Comparison of ENCODE assay signal across 25 cellular contexts in genomic region chr5:154412925-154413324, GRCh38.
"Had no signal": no experiment of that assay in that cellular context is flagged by ENCODE, and none has a peak within 500 bp of the region (broad histone marks: within the 10 kb centered on the region; RNA-seq: fewer than 3 reads in every experiment).

No MANE protein-coding gene starts in this region.

- H3K36me3 ChIP-seq: breast epithelium had no signal

- H3K27ac Mint-ChIP-seq: activated CD4-positive, alpha-beta T cell treated with anti-CD3 and anti-CD28 coated beads for 36 hours; activated CD4-positive, alpha-beta T cell treated with anti-CD3 and anti-CD28 coated beads, Interleukin-2, amount 10 ng/mL, durations not matched to agents 24 days and 14 days; activated CD8-positive, alpha-beta T cell treated with anti-CD3 and anti-CD28 coated beads for 36 hours; activated naive CD4-positive, alpha-beta T cell treated with anti-CD3 and anti-CD28 coated beads, Interleukin-2, amount 10 ng/mL, durations not matched to agents 7 days and 5 days; activated naive CD8-positive, alpha-beta T cell treated with anti-CD3 and anti-CD28 coated beads, Interleukin-2, amount 10 ng/mL, durations not matched to agents 7 days and 5 days; activated T-helper 1 cell treated with anti-CD3 and anti-CD28 coated beads, Interleukin-12 subunit alpha, Interleukin-12 subunit beta, Interleukin-2, Interleukin-4 antibody, amounts not matched to agents 30 ng/mL and 10 ng/mL and 1 ng/mL, durations not matched to agents 14 hours and 24 hours and 36 hours; brain; dendritic cell treated with granulocyte-macrophage colony-stimulating factor and Interleukin-4, amounts not matched to agents 40 ng/mL and 50 ng/mL, for 4 days had no signal

- DNase-seq: activated CD4-positive, alpha-beta T cell treated with anti-CD3 and anti-CD28 coated beads for 36 hours; activated CD4-positive, alpha-beta T cell treated with anti-CD3 and anti-CD28 coated beads, Interleukin-2, amount 10 ng/mL, durations not matched to agents 24 days and 14 days; activated CD4-positive, alpha-beta T cell treated with anti-CD3 and anti-CD28 coated beads, Interleukin-2, amount 50 U/mL, for 48 hours; activated CD4-positive, CD25-positive, alpha-beta regulatory T cell; activated CD4-positive, CD25-positive, alpha-beta regulatory T cell treated with anti-CD3 and anti-CD28 coated beads, Interleukin-2, amount 50 U/mL, for 72 hours; activated CD8-positive, alpha-beta T cell treated with anti-CD3 and anti-CD28 coated beads for 36 hours; activated gamma-delta T cell; activated naive CD4-positive, alpha-beta T cell; activated naive CD4-positive, alpha-beta T cell treated with anti-CD3 and anti-CD28 coated beads, Interleukin-2, amount 10 ng/mL, durations not matched to agents 7 days and 5 days; activated naive CD8-positive, alpha-beta T cell treated with anti-CD3 and anti-CD28 coated beads, Interleukin-2, amount 10 ng/mL, durations not matched to agents 7 days and 5 days; activated T-cell treated with anti-CD3 and anti-CD28 coated beads, Interleukin-2, amount 50 U/mL, for 1 hour; dorsolateral prefrontal cortex; effector memory CD4-positive, alpha-beta T cell; erythroblast; esophagus squamous epithelium; T-helper 2 cell had no signal

- H3K4me1 Mint-ChIP-seq: activated CD4-positive, alpha-beta T cell treated with anti-CD3 and anti-CD28 coated beads for 36 hours; activated CD4-positive, alpha-beta T cell treated with anti-CD3 and anti-CD28 coated beads, Interleukin-2, amount 10 ng/mL, durations not matched to agents 24 days and 14 days; central memory CD8-positive, alpha-beta T cell had no signal

- ATAC-seq: activated CD4-positive, alpha-beta T cell treated with anti-CD3 and anti-CD28 coated beads for 36 hours; activated CD8-positive, alpha-beta T cell treated with anti-CD3 and anti-CD28 coated beads for 36 hours; activated naive CD4-positive, alpha-beta T cell treated with anti-CD3 and anti-CD28 coated beads, Interleukin-2, amount 50 U/mL, for 72 hours had no signal

- H3K4me3 ChIP-seq: ascending aorta, breast epithelium, coronary artery, dorsolateral prefrontal cortex, esophagus squamous epithelium had no signal

- FAIRE-seq: frontal cortex had no signal

- H3K27me3 ChIP-seq: ascending aorta, breast epithelium, dorsolateral prefrontal cortex, esophagus squamous epithelium had no signal

- H3K9me3 Mint-ChIP-seq: activated CD4-positive, alpha-beta T cell treated with anti-CD3 and anti-CD28 coated beads, Interleukin-2, amount 10 ng/mL, durations not matched to agents 24 days and 14 days; activated CD8-positive, alpha-beta T cell treated with anti-CD3 and anti-CD28 coated beads for 36 hours; activated naive CD4-positive, alpha-beta T cell treated with anti-CD3 and anti-CD28 coated beads, Interleukin-2, amount 10 ng/mL, durations not matched to agents 7 days and 5 days; activated naive CD4-positive, alpha-beta T cell treated with anti-CD3 and anti-CD28 coated beads, Interleukin-2, amount 50 U/mL, for 72 hours; activated naive CD8-positive, alpha-beta T cell treated with anti-CD3 and anti-CD28 coated beads, Interleukin-2, amount 10 ng/mL, durations not matched to agents 7 days and 5 days; activated T-helper 1 cell treated with anti-CD3 and anti-CD28 coated beads, Interleukin-12 subunit alpha, Interleukin-12 subunit beta, Interleukin-2, Interleukin-4 antibody, amounts not matched to agents 30 ng/mL and 10 ng/mL and 1 ng/mL, durations not matched to agents 14 hours and 24 hours and 36 hours; brain; central memory CD8-positive, alpha-beta T cell; dendritic cell treated with granulocyte-macrophage colony-stimulating factor and Interleukin-4, amounts not matched to agents 40 ng/mL and 50 ng/mL, for 4 days had no signal

- H3K27me3 Mint-ChIP-seq: activated CD4-positive, alpha-beta T cell treated with anti-CD3 and anti-CD28 coated beads for 36 hours; activated CD4-positive, alpha-beta T cell treated with anti-CD3 and anti-CD28 coated beads, Interleukin-2, amount 10 ng/mL, durations not matched to agents 24 days and 14 days; activated CD8-positive, alpha-beta T cell treated with anti-CD3 and anti-CD28 coated beads for 36 hours; activated naive CD4-positive, alpha-beta T cell treated with anti-CD3 and anti-CD28 coated beads, Interleukin-2, amount 10 ng/mL, durations not matched to agents 7 days and 5 days; activated naive CD8-positive, alpha-beta T cell treated with anti-CD3 and anti-CD28 coated beads, Interleukin-2, amount 10 ng/mL, durations not matched to agents 7 days and 5 days; brain; central memory CD8-positive, alpha-beta T cell; dendritic cell treated with granulocyte-macrophage colony-stimulating factor and Interleukin-4, amounts not matched to agents 40 ng/mL and 50 ng/mL, for 4 days had no signal

- H3K4me3 Mint-ChIP-seq: activated CD4-positive, alpha-beta T cell treated with anti-CD3 and anti-CD28 coated beads for 36 hours; activated CD4-positive, alpha-beta T cell treated with anti-CD3 and anti-CD28 coated beads, Interleukin-2, amount 10 ng/mL, durations not matched to agents 24 days and 14 days; activated CD8-positive, alpha-beta T cell treated with anti-CD3 and anti-CD28 coated beads for 36 hours; activated naive CD4-positive, alpha-beta T cell treated with anti-CD3 and anti-CD28 coated beads, Interleukin-2, amount 10 ng/mL, durations not matched to agents 7 days and 5 days; activated naive CD8-positive, alpha-beta T cell treated with anti-CD3 and anti-CD28 coated beads, Interleukin-2, amount 10 ng/mL, durations not matched to agents 7 days and 5 days; activated T-helper 1 cell treated with anti-CD3 and anti-CD28 coated beads, Interleukin-12 subunit alpha, Interleukin-12 subunit beta, Interleukin-2, Interleukin-4 antibody, amounts not matched to agents 30 ng/mL and 10 ng/mL and 1 ng/mL, durations not matched to agents 14 hours and 24 hours and 36 hours; brain; central memory CD8-positive, alpha-beta T cell; dendritic cell treated with granulocyte-macrophage colony-stimulating factor and Interleukin-4, amounts not matched to agents 40 ng/mL and 50 ng/mL, for 4 days had no signal
